ENCODE assay signal across 21 cellular contexts in genomic region chr12:73383584-73384229, GRCh38.
DNase-seq lines count a peak whose midpoint lies in the region; ATAC-seq and TF ChIP-seq lines count a peak whose summit lies in the region.
"Had no signal": no experiment of that assay in that cellular context is flagged by ENCODE, and none has a peak within 500 bp of the region (broad histone marks: within the 10 kb centered on the region; RNA-seq: fewer than 3 reads in every experiment).

No MANE protein-coding gene starts in this region.

- H3K36me3 ChIP-seq in mucosa of descending colon (ENCODE audit: low read depth) = no peaks in the 10 kb centered on the region
- H3K36me3 ChIP-seq in heart right ventricle = no peaks in the 10 kb centered on the region
- H3K36me3 ChIP-seq: suprapubic skin had no signal

- no peaks in the 10 kb centered on the region for H3K9me3 ChIP-seq in mucosa of descending colon
- H3K9me3 ChIP-seq in heart right ventricle = peaks cover 0 to 7% (median 0%) of the 10 kb centered on the region in 11 donors
- H3K9me3 ChIP-seq: suprapubic skin had no signal

- no peak for TF ChIP-seq CTCF in VCaP (conservative IDR thresholded peaks at IDR 0.05)
- TF ChIP-seq CTCF in mucosa of descending colon (IDR thresholded peaks at IDR 0.05) = no peak
- no peak for TF ChIP-seq CTCF in heart right ventricle (IDR thresholded peaks at IDR 0.05)

- H3K27ac ChIP-seq in VCaP = peak overlapping the region; percentile 89
- no peak overlapping the region for H3K27ac ChIP-seq in heart right ventricle
- H3K27ac ChIP-seq: PC-9, SK-N-MC, suprapubic skin had no signal

- H3K4me3 ChIP-seq in mucosa of descending colon (no peak overlapping the region), heart right ventricle (no peak overlapping the region)
- H3K4me3 ChIP-seq: PC-9, SK-N-MC, suprapubic skin had no signal

- intact Hi-C loops in mucosa of descending colon (cut with DNase I, micrococcal nuclease) = no loop called here
- intact Hi-C loops in heart right ventricle (cut with DNase I) = no loop called here

- peak; percentile 66 for DNase-seq in DMS153 treated with DMSO at 0.1 percent for 48 hours (lab: John Stamatoyannopoulos, UW; ENCODE audit: unreplicated experiment)
- DNase-seq in HuH-7.5 (ENCODE audit: low spot score) = peak; percentile 42
- no peak for DNase-seq in mucosa of descending colon
- DNase-seq in NCI-H524 (lab: John Stamatoyannopoulos, UW) = no peak
- no peak for DNase-seq in heart right ventricle
- DNase-seq: activated B cell treated with CpG ODN at 0.5 μM for 24 hours; activated CD4-positive, alpha-beta memory T cell treated with anti-CD3 and anti-CD28 coated beads, Interleukin-2, amount 10 ng/mL, durations not matched to agents 7 days and 5 days; activated naive CD4-positive, alpha-beta T cell treated with anti-CD3 and anti-CD28 coated beads for 36 hours; activated T-cell treated with anti-CD3 and anti-CD28 coated beads for 4 hours; caudate nucleus; foreskin melanocyte; mesenchymal stem cell; MV-4-11; NCI-H526 treated with DMSO at 0.1 percent for 48 hours had no signal

- H3K27me3 ChIP-seq in heart right ventricle = no peaks in the 10 kb centered on the region
- H3K27me3 ChIP-seq: suprapubic skin had no signal

- H3K4me1 ChIP-seq in mucosa of descending colon (ENCODE audit: low read depth) = no peaks in the 10 kb centered on the region
- H3K4me1 ChIP-seq in heart right ventricle = no peaks in the 10 kb centered on the region
- H3K4me1 ChIP-seq: suprapubic skin had no signal

- ATAC-seq in mucosa of descending colon (peak; percentile 94), heart right ventricle (no peak), GM18517 (IDR thresholded peaks at IDR 0.05; ENCODE audit: unreplicated experiment) (no peak)
- ATAC-seq: natural killer cell treated with Interleukin-12 subunit alpha and Interleukin-12 subunit beta and Interleukin-15 and Interleukin-18, amount 100 ng/mL, for 72 hours; stimulated activated effector memory CD8-positive, alpha-beta T cell treated with anti-CD3 and anti-CD28 coated beads, Interleukin-12 subunit alpha, Interleukin-12 subunit beta, amount 100 ng/mL, for 72 hours had no signal

Comparison
In these comparisons a context has a peak if more than half of its experiments do, and no peak if none do; other contexts are left out.
1. DNase-seq: peak in DMS153 treated with DMSO at 0.1 percent for 48 hours (single experiment) and HuH-7.5 (single experiment); none in mucosa of descending colon (0 of 3), NCI-H524 (0 of 2) and heart right ventricle (0 of 2).